8 cellular contexts compared by ENCODE assay signal in the genomic region with DNA sequence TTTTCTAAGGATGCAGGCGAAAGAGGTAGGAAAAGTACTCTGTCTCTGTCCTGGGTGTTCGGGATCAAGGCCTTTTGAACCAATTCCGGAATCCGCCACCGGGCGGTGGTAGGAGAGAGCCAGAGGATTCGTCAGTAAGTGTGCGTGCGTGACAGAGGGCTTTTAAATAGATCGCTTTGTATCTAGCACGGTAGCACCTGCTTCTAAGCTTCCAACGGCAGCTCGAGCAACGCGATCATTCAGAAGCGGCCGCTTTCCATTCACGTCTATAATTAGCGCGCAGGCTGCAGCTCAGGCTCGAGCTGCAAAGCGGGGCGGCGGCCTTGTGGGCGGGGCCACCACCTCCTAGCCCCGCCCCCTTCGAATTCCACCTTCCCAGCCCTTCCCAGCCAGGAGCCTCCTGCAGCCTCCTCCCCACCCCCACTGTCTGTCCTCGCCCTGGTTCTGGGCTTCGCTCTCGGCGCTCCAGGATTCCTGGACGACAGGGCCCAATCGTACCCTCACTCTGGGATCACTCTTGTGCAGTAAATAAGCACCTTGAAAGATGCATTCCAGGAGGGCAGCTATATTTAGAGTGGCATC.
DNase-seq lines count a peak whose midpoint lies in the region; ATAC-seq and TF ChIP-seq lines count a peak whose summit lies in the region.

No MANE protein-coding gene starts in this region.

- peak in 1 of 2 donors; percentile 73 for TF ChIP-seq POLR2A in heart left ventricle (IDR thresholded peaks at IDR 0.05)

- H3K36me3 ChIP-seq in heart left ventricle, result no peaks in the 10 kb centered on the region

- intact Hi-C loops in heart left ventricle (cut with DNase I), result loop anchor here in 7 of 10 donors (5.0 to 10.0 kb wide), 12 partner anchors 45 to 895 kb away; partner anchors contain the start of gene LPP (in 1 of the 7)

- H3K4me1 ChIP-seq in heart left ventricle, result peaks cover 0 to 96% (median 38%) of the 10 kb centered on the region in 12 donors

- DNase-seq in activated CD8-positive, alpha-beta memory T cell treated with anti-CD3 and anti-CD28 coated beads, Interleukin-2, amount 50 U/mL, for 48 hours, result peak; percentile 59
- DNase-seq in activated CD8-positive, alpha-beta memory T cell treated with anti-CD3 and anti-CD28 coated beads for 24 hours, result no peak
- DNase-seq in NCI-H2107 treated with DMSO at 0.1 percent for 48 hours (lab: John Stamatoyannopoulos, UW; ENCODE audit: unreplicated experiment), result peak; percentile 99
- DNase-seq in heart left ventricle, result peak; percentile 82 to 92 (median 88)
- peak; percentile 38 for DNase-seq in non-pigmented ciliary epithelial cell (ENCODE audit: low read depth)

- no peaks in the 10 kb centered on the region for H3K9me3 ChIP-seq in heart left ventricle

- peak in 9 of 12 donors; percentile 14 to 50 (median 35) for TF ChIP-seq CTCF in heart left ventricle (IDR thresholded peaks at IDR 0.05)

- peak overlapping the region in 11 of 12 donors; percentile 14 to 58 (median 51) for H3K4me3 ChIP-seq in heart left ventricle

- WGBS in adipose tissue, 3 donors, result 2 to 6% (median 4%) methylated on average over 33 of the region's 33 CpGs
- 2 to 3% (median 2%) methylated on average over 27 to 33 of the region's 33 CpGs for WGBS in heart left ventricle, 4 donors

- no peaks in the 10 kb centered on the region for H3K27me3 ChIP-seq in heart left ventricle

- ATAC-seq in heart left ventricle (peak; percentile 87 to 90 (median 88)), GM21825 (IDR thresholded peaks at IDR 0.05; ENCODE audit: unreplicated experiment) (no peak), HG03460 (IDR thresholded peaks at IDR 0.05; ENCODE audit: unreplicated experiment) (no peak)

- H3K27ac ChIP-seq in adipose tissue (ENCODE audit: low read depth, low read length) (peak overlapping the region; percentile 38), heart left ventricle (peak overlapping the region; percentile 90 to 99 (median 96))

Comparison
In these comparisons a context has a peak if more than half of its experiments do, and no peak if none do; other contexts are left out.
1. ATAC-seq: peak in heart left ventricle (4 of 4); none in GM21825 (single experiment) and HG03460 (single experiment).